14 cellular contexts compared by ENCODE assay signal in genomic region chr3:196440041-196440537, GRCh38. TPM values are rescaled to one million over a fixed set of nuclear protein-coding genes. Genes with fewer than 3 reads are reported as not detected.
DNase-seq lines count a peak whose midpoint lies in the region; ATAC-seq, FAIRE-seq and TF ChIP-seq lines count a peak whose summit lies in the region.
"Had no signal": no experiment of that assay in that cellular context is flagged by ENCODE, and none has a peak within 500 bp of the region (broad histone marks: within the 10 kb centered on the region; RNA-seq: fewer than 3 reads in every experiment).

No MANE protein-coding gene starts in this region.

- ATAC-seq in HG02938 (IDR thresholded peaks at IDR 0.05; ENCODE audit: unreplicated experiment) (peak; percentile 47), GM18873 (IDR thresholded peaks at IDR 0.05; ENCODE audit: low FRiP score, unreplicated experiment) (no peak)

- peak; percentile 76 for FAIRE-seq in GM12891 (lab: Jason Lieb, UNC)
- no peak for FAIRE-seq in urothelium cell line (lab: Jason Lieb, UNC)

- DNase-seq in GM12891 (ENCODE audit: insufficient read length, low spot score) (no peak), brain pericyte (ENCODE audit: low read depth, low spot score) (peak; percentile 16), skeletal muscle cell (ENCODE audit: low read depth) (peak; percentile 49), activated gamma-delta T cell (lab: John Stamatoyannopoulos, UW) (no peak), urothelium cell line (ENCODE audit: low spot score) (no peak)
- DNase-seq in activated CD4-positive, CD25-positive, alpha-beta regulatory T cell (lab: John Stamatoyannopoulos, UW) = no peak
- DNase-seq: DMS79, hippocampal formation, naive B cell, NCI-H146, OCI-M1 had no signal

- TF ChIP-seq POLR2A in GM12891 (IDR thresholded peaks at IDR 0.05; ENCODE audit: low read depth, low read length) = no peak

- H3K4me3 ChIP-seq in skeletal muscle cell (ENCODE audit: low read depth, low read length) = no peak overlapping the region
- H3K4me3 ChIP-seq: coronary artery had no signal

TF ChIP-seq in GM12891, 5 proteins besides CTCF, POLR2A, EP300 and RAD21:
- TF ChIP-seq POLR2AphosphoS5 (IDR thresholded peaks at IDR 0.05; ENCODE audit: low read depth, low read length) (no peak), POU2F2 (IDR thresholded peaks at IDR 0.05; ENCODE audit: low read depth, low read length) (0 out of 2 replicates have a peak, but pooled peaks have one; percentile 51), SPI1 (IDR thresholded peaks at IDR 0.05; ENCODE audit: low read depth, low read length) (0 out of 2 replicates have a peak, but pooled peaks have one; percentile 21), PAX5 (IDR thresholded peaks at IDR 0.05; ENCODE audit: insufficient read depth, low read length, severe bottlenecking) (no peak), TAF1 (IDR thresholded peaks at IDR 0.05; ENCODE audit: low read depth, low read length) (no peak)

RNA-seq across cellular contexts. Expression of gene UBXN7, which starts 7.9 kb away (rescaled TPM):
- 12.6 TPM for polyA plus RNA-seq in GM12891 (2012; ENCODE audit: low read depth, missing spikeins)

Comparison
In these comparisons a context has a peak if more than half of its experiments do, and no peak if none do; other contexts are left out.
1. DNase-seq: peak in brain pericyte (single experiment) and skeletal muscle cell (single experiment); none in GM12891 (single experiment), activated gamma-delta T cell (single experiment), activated CD4-positive, CD25-positive, alpha-beta regulatory T cell (0 of 4) and urothelium cell line (single experiment).